In the genomic region with DNA sequence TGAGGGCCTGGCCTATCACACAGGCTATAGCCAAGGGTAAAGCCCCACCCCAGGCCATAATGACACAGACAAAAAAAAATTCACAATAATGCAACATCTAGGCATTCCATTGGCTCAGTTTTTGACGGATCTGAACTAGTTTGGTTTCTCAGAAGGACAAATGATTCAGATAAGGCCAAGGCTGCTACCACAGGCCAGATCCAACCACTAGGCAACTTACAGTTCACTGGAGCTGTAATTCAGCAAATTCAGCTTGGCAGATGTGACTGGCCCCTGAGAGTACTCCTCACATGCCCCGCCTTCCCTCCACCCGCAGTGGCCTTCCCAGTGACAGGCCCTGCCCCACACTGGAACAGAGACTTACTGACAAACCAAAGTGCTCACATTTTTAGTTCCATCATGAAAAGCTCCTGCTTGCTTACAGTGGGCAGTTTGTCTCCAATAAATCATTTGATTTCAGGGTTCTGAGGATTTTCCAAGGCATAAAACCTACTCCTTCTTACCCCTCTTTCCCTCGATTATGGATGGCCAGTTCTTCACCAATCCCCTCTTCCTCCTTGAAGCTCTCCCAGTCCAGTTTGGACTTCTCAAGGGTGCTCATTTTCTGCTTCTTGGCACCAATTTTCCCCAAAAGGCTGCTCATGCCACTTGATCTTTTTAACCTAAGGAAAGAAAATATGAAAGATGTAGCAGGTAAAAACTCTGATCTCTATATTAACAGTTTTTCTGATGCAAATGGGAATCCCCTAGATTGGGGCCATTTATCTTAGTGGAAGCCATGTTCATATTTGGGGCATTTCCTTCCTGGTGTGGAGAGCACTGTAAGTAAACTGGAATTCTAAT, we compare ENCODE assay signal across 8 cellular contexts. TPM values are rescaled to one million over a fixed set of nuclear protein-coding genes. Genes with fewer than 3 reads are reported as not detected.
DNase-seq lines count a peak whose midpoint lies in the region; ATAC-seq, FAIRE-seq and TF ChIP-seq lines count a peak whose summit lies in the region.

No MANE protein-coding gene starts in this region.

- peak; percentile 54 for ATAC-seq in foreskin keratinocyte

- peak; percentile 81 for DNase-seq in GM03348 (ENCODE audit: low spot score)
- peak; percentile 44 for DNase-seq in SW480 (ENCODE audit: low spot score)
- peak; percentile 94 to 97 for DNase-seq in foreskin keratinocyte
- DNase-seq in posterior vena cava (ENCODE audit: low spot score): peak; percentile 94
- DNase-seq in cerebellum (ENCODE audit: low spot score): no peak
- DNase-seq in HEK293T (ENCODE audit: extremely low spot score): no peak
- DNase-seq in GM12892 (ENCODE audit: insufficient read length): no peak
- DNase-seq in DMS53 (lab: John Stamatoyannopoulos, UW): no peak

- FAIRE-seq in GM12892 (lab: Jason Lieb, UNC): no peak

- H3K27me3 ChIP-seq in foreskin keratinocyte: no peaks in the 10 kb centered on the region

- CTCF ChIA-PET in HEK293T (lab: Yijun Ruan, JAX): no interaction called here

- POLR2A ChIA-PET in HEK293T (lab: Yijun Ruan, JAX): interaction anchor here (0.9 kb wide), 1 partner anchor 39 kb away, joined by 3 read pairs; no protein-coding TSS in a partner anchor

- intact Hi-C loops in posterior vena cava (cut with DNase I): loop anchor here in 1 of 2 donors (10.0 kb wide), 1 partner anchor 50 kb away; a partner anchor contains a TSS

- H3K4me1 ChIP-seq in foreskin keratinocyte: peaks cover 32% of the 10 kb centered on the region

- peak overlapping the region; percentile 87 for H3K27ac ChIP-seq in foreskin keratinocyte

- TF ChIP-seq POLR2A in GM12892 (IDR thresholded peaks at IDR 0.05; ENCODE audit: low read depth, low read length): no peak

- TF ChIP-seq CTCF in foreskin keratinocyte (conservative IDR thresholded peaks at IDR 0.05): peak; percentile 7

TF ChIP-seq in HEK293T, 16 proteins besides CTCF, POLR2A, EP300 and RAD21:
- TF ChIP-seq FOXA1 (IDR thresholded peaks at IDR 0.05): no peak
- TF ChIP-seq TARDBP (IDR thresholded peaks at IDR 0.05): no peak
- TF ChIP-seq L3MBTL2 (conservative IDR thresholded peaks at IDR 0.05): no peak
- TF ChIP-seq, protein P1, sequence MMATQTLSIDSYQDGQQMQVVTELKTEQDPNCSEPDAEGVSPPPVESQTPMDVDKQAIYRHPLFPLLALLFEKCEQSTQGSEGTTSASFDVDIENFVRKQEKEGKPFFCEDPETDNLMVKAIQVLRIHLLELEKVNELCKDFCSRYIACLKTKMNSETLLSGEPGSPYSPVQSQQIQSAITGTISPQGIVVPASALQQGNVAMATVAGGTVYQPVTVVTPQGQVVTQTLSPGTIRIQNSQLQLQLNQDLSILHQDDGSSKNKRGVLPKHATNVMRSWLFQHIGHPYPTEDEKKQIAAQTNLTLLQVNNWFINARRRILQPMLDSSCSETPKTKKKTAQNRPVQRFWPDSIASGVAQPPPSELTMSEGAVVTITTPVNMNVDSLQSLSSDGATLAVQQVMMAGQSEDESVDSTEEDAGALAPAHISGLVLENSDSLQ (IDR thresholded peaks at IDR 0.05): no peak
- no peak for TF ChIP-seq ZNF384 (IDR thresholded peaks at IDR 0.05)
- TF ChIP-seq FOXM1 (IDR thresholded peaks at IDR 0.05; ENCODE audit: borderline replicate concordance): no peak
- no peak for TF ChIP-seq ARNT (IDR thresholded peaks at IDR 0.05)
- TF ChIP-seq NFRKB (IDR thresholded peaks at IDR 0.05): no peak
- no peak for TF ChIP-seq SUZ12 (IDR thresholded peaks at IDR 0.05)

RNA-seq across cellular contexts. Expression of a gene that starts 53.3 kb away (rescaled TPM):
- total RNA-seq in foreskin keratinocyte: 78.2 and 80.5 TPM in 2 replicates
- 71.8 and 72.2 TPM in 2 replicates for polyA plus RNA-seq in foreskin keratinocyte
- total RNA-seq in posterior vena cava: 100 to 1,000 TPM in 1 of 2 donors, 10 to 100 TPM in 1; 48.7 to 104 TPM
- total RNA-seq in cerebellum: 24.5 TPM
- 1.5 TPM for polyA plus RNA-seq in GM12892 (2012; ENCODE audit: missing spikeins)

Comparison
In these comparisons a context has a peak if more than half of its experiments do, and no peak if none do; other contexts are left out.
1. DNase-seq: peak in GM03348 (single experiment), SW480 (single experiment), foreskin keratinocyte (2 of 2) and posterior vena cava (single experiment); none in cerebellum (single experiment), HEK293T (single experiment), GM12892 (single experiment) and DMS53 (single experiment).